ENCODE assay signal across 16 cellular contexts in genomic region chr3:43394071-43394501, GRCh38.
DNase-seq lines count a peak whose midpoint lies in the region; ATAC-seq and TF ChIP-seq lines count a peak whose summit lies in the region.
"Had no signal": no experiment of that assay in that cellular context is flagged by ENCODE, and none has a peak within 500 bp of the region (broad histone marks: within the 10 kb centered on the region; RNA-seq: fewer than 3 reads in every experiment).

No MANE protein-coding gene starts in this region.

- H3K36me3 ChIP-seq in aorta (ENCODE audit: control insufficient read depth in 1 of 2, insufficient read depth in 2 of 2, low read length in 1 of 2) = no peaks in the 10 kb centered on the region
- no peaks in the 10 kb centered on the region for H3K36me3 ChIP-seq in MM.1S (replicated peaks; ENCODE audit: insufficient read depth, low read length)
- H3K36me3 ChIP-seq: pancreas had no signal

- no peaks in the 10 kb centered on the region for H3K9me2 ChIP-seq in MM.1S (replicated peaks; ENCODE audit: insufficient read depth, low read length)

- DNase-seq in activated naive CD4-positive, alpha-beta T cell treated with anti-CD3 and anti-CD28 coated beads, Interleukin-2, amount 10 ng/mL, durations not matched to agents 7 days and 5 days = no peak
- DNase-seq in activated naive CD4-positive, alpha-beta T cell treated with anti-CD3 and anti-CD28 coated beads for 36 hours = no peak
- DNase-seq in fibroblast of pulmonary artery (ENCODE audit: low read depth) (peak; percentile 90), myocyte (ENCODE audit: low read depth) (peak; percentile 47), aorta (peak in 1 of 2 donors; percentile 80), NCI-H2227 (lab: John Stamatoyannopoulos, UW; ENCODE audit: unreplicated experiment) (no peak), MM.1S (no peak), NCI-H82 (lab: John Stamatoyannopoulos, UW) (no peak)
- DNase-seq: 8988T; activated CD8-positive, alpha-beta T cell treated with anti-CD3 and anti-CD28 coated beads for 36 hours; H9; hippocampal formation; MV-4-11; NCI-H526 treated with DMSO at 0.1 percent for 48 hours had no signal

- ATAC-seq in aorta (ENCODE audit: low FRiP score) = peak; percentile 72
- ATAC-seq: activated CD8-positive, alpha-beta T cell treated with anti-CD3 and anti-CD28 coated beads for 36 hours; pancreas had no signal

- CTCF ChIA-PET in activated naive CD4-positive, alpha-beta T cell treated with anti-CD3 and anti-CD28 coated beads, Interleukin-2, amount 10 ng/mL, durations not matched to agents 7 days and 5 days (lab: Charles Lee) = no interaction called here
- CTCF ChIA-PET in activated naive CD4-positive, alpha-beta T cell treated with anti-CD3 and anti-CD28 coated beads for 36 hours (lab: Charles Lee) = interaction anchor here (0.6 kb wide), 1 partner anchor 172 kb away, joined by 3 read pairs; no protein-coding TSS in a partner anchor

- peak overlapping the region; percentile 42 for H3K27ac Mint-ChIP-seq in activated naive CD4-positive, alpha-beta T cell treated with anti-CD3 and anti-CD28 coated beads, Interleukin-2, amount 10 ng/mL, durations not matched to agents 7 days and 5 days
- no peak overlapping the region for H3K27ac Mint-ChIP-seq in activated naive CD4-positive, alpha-beta T cell treated with anti-CD3 and anti-CD28 coated beads for 36 hours
- H3K27ac Mint-ChIP-seq: activated CD8-positive, alpha-beta T cell treated with anti-CD3 and anti-CD28 coated beads for 36 hours; H9 had no signal

- no peaks in the 10 kb centered on the region for H3K27me3 Mint-ChIP-seq in activated naive CD4-positive, alpha-beta T cell treated with anti-CD3 and anti-CD28 coated beads, Interleukin-2, amount 10 ng/mL, durations not matched to agents 7 days and 5 days
- H3K27me3 Mint-ChIP-seq in activated naive CD4-positive, alpha-beta T cell treated with anti-CD3 and anti-CD28 coated beads for 36 hours (ENCODE audit: low read depth) = no peaks in the 10 kb centered on the region
- H3K27me3 Mint-ChIP-seq: activated CD8-positive, alpha-beta T cell treated with anti-CD3 and anti-CD28 coated beads for 36 hours had no signal

- H3K4me3 Mint-ChIP-seq in activated naive CD4-positive, alpha-beta T cell treated with anti-CD3 and anti-CD28 coated beads, Interleukin-2, amount 10 ng/mL, durations not matched to agents 7 days and 5 days = no peak overlapping the region
- H3K4me3 Mint-ChIP-seq in activated naive CD4-positive, alpha-beta T cell treated with anti-CD3 and anti-CD28 coated beads for 36 hours = no peak overlapping the region
- H3K4me3 Mint-ChIP-seq: activated CD8-positive, alpha-beta T cell treated with anti-CD3 and anti-CD28 coated beads for 36 hours; H9 had no signal

- no peak overlapping the region for H2AFZ ChIP-seq in MM.1S (ENCODE audit: low read length)

- H3K27me3 ChIP-seq in aorta (ENCODE audit: control insufficient read depth in 1 of 2, insufficient read depth in 2 of 2, low read length in 1 of 2) (no peaks in the 10 kb centered on the region), MM.1S (replicated peaks; ENCODE audit: insufficient read depth, low read length) (no peaks in the 10 kb centered on the region)
- H3K27me3 ChIP-seq: pancreas had no signal

- no peak overlapping the region for H3K9ac ChIP-seq in MM.1S (ENCODE audit: low read length)

- H3K27ac ChIP-seq in aorta (ENCODE audit: low read depth in 1 of 2, low read length in 2 of 2) = no peak overlapping the region
- H3K27ac ChIP-seq in MM.1S (ENCODE audit: low read length) = no peak overlapping the region
- H3K27ac ChIP-seq: pancreas, SK-N-MC had no signal

- no peaks in the 10 kb centered on the region for H4K20me1 ChIP-seq in MM.1S (ENCODE audit: insufficient read depth, low read length)

- no peak for TF ChIP-seq CTCF in fibroblast of pulmonary artery (IDR thresholded peaks at IDR 0.05; ENCODE audit: low read length, missing control alignments)
- TF ChIP-seq CTCF in MM.1S (IDR thresholded peaks at IDR 0.05; ENCODE audit: low read length) = no peak

- H3F3A ChIP-seq in MM.1S (ENCODE audit: insufficient read depth, low read length) = no peaks in the 10 kb centered on the region

- no peaks in the 10 kb centered on the region for H3K79me2 ChIP-seq in MM.1S (ENCODE audit: low read length)

- no peaks in the 10 kb centered on the region for H3K4me1 ChIP-seq in aorta (ENCODE audit: control insufficient read depth in 1 of 2, insufficient read depth in 2 of 2, low read length in 2 of 2)
- peaks cover 13% of the 10 kb centered on the region for H3K4me1 ChIP-seq in MM.1S (ENCODE audit: low read length)

- H3K4me1 Mint-ChIP-seq in activated naive CD4-positive, alpha-beta T cell treated with anti-CD3 and anti-CD28 coated beads, Interleukin-2, amount 10 ng/mL, durations not matched to agents 7 days and 5 days = peaks cover 34% of the 10 kb centered on the region
- peaks cover 43% of the 10 kb centered on the region for H3K4me1 Mint-ChIP-seq in activated naive CD4-positive, alpha-beta T cell treated with anti-CD3 and anti-CD28 coated beads for 36 hours (ENCODE audit: low read depth)
- H3K4me1 Mint-ChIP-seq: H9 had no signal

- no peak overlapping the region for H3K4me2 ChIP-seq in MM.1S (ENCODE audit: low read depth, low read length)

- WGBS in aorta, 2 donors = 42 to 49% methylated on average over 2 of the region's 2 CpGs

- H3K9me3 Mint-ChIP-seq in activated naive CD4-positive, alpha-beta T cell treated with anti-CD3 and anti-CD28 coated beads, Interleukin-2, amount 10 ng/mL, durations not matched to agents 7 days and 5 days = peaks cover 14% of the 10 kb centered on the region
- H3K9me3 Mint-ChIP-seq in activated naive CD4-positive, alpha-beta T cell treated with anti-CD3 and anti-CD28 coated beads for 36 hours = no peaks in the 10 kb centered on the region
- H3K9me3 Mint-ChIP-seq: activated CD8-positive, alpha-beta T cell treated with anti-CD3 and anti-CD28 coated beads for 36 hours; H9 had no signal

- H3K9me3 ChIP-seq in aorta (ENCODE audit: control insufficient read depth, low read length) = no peaks in the 10 kb centered on the region
- H3K9me3 ChIP-seq in MM.1S (replicated peaks; ENCODE audit: insufficient read depth, low read length) = no peaks in the 10 kb centered on the region
- H3K9me3 ChIP-seq: pancreas had no signal

- peaks cover 22% of the 10 kb centered on the region for H3K36me3 Mint-ChIP-seq in activated naive CD4-positive, alpha-beta T cell treated with anti-CD3 and anti-CD28 coated beads, Interleukin-2, amount 10 ng/mL, durations not matched to agents 7 days and 5 days
- no peaks in the 10 kb centered on the region for H3K36me3 Mint-ChIP-seq in activated naive CD4-positive, alpha-beta T cell treated with anti-CD3 and anti-CD28 coated beads for 36 hours (ENCODE audit: low read depth)

- no peak overlapping the region for H3K4me3 ChIP-seq in fibroblast of pulmonary artery (replicated peaks; ENCODE audit: low read depth, low read length)
- no peak overlapping the region for H3K4me3 ChIP-seq in aorta (ENCODE audit: low read length in 2 of 2)
- no peak overlapping the region for H3K4me3 ChIP-seq in MM.1S (ENCODE audit: low read length)
- H3K4me3 ChIP-seq: pancreas, SK-N-MC had no signal

- intact Hi-C loops in activated naive CD4-positive, alpha-beta T cell treated with anti-CD3 and anti-CD28 coated beads for 36 hours (cut with micrococcal nuclease) = no loop called here
- intact Hi-C loops in aorta (cut with DNase I) = no loop called here

Comparison
In these comparisons a context has a peak if more than half of its experiments do, and no peak if none do; other contexts are left out.
1. DNase-seq: peak in fibroblast of pulmonary artery (single experiment) and myocyte (single experiment); none in activated naive CD4-positive, alpha-beta T cell treated with anti-CD3 and anti-CD28 coated beads, Interleukin-2, amount 10 ng/mL, durations not matched to agents 7 days and 5 days (single experiment), activated naive CD4-positive, alpha-beta T cell treated with anti-CD3 and anti-CD28 coated beads for 36 hours (single experiment), NCI-H2227 (single experiment), MM.1S (single experiment) and NCI-H82 (single experiment).